In the genomic region with DNA sequence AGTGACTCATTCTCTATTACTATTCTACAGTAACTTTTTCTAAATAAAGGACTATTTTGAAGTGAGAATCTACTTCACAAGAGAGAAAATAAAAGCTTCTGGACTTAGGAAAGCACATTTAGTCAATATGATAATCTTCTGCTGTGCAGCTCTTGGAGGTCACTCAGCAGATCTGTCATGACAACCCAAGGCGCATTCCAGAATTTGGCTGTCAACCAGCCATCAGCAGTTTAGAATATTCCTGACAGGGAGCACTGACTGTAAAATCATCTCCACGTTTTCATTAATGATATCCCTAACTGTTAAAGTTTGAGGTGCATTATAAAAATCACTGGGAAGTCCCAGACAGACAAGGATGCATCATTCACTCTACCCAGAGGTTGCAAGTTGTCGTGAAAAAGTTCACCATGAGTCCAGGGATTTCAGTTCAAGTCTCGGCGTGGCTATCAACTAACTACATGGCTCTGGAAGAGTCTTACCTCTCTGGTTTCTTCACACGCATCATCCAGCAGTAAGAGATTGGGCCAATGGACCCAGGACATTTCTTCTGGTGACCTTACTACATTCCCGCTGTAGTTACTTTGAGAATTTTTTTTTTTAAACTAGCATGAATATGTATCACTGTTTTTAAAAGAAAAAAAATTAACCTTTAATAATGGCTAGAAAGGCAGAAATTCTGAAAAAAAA, we compare ENCODE assay signal across 30 cellular contexts.
"Had no signal": no experiment of that assay in that cellular context is flagged by ENCODE, and none has a peak within 500 bp of the region (broad histone marks: within the 10 kb centered on the region; RNA-seq: fewer than 3 reads in every experiment).

No MANE protein-coding gene starts in this region.

- H3K4me1 Mint-ChIP-seq: activated CD4-positive, alpha-beta T cell treated with anti-CD3 and anti-CD28 coated beads, Interleukin-2, amount 10 ng/mL, durations not matched to agents 24 days and 14 days; activated naive CD4-positive, alpha-beta T cell treated with anti-CD3 and anti-CD28 coated beads, Interleukin-2, amount 10 ng/mL, durations not matched to agents 7 days and 5 days; activated naive CD8-positive, alpha-beta T cell treated with anti-CD3 and anti-CD28 coated beads, Interleukin-2, amount 10 ng/mL, durations not matched to agents 7 days and 5 days; nephron; stimulated activated naive B cell treated with anti-CD40 and anti-IgM and Interleukin-4, amounts not matched to agents 10 μg/mL and 1 μg/mL and 100 μg/mL, for 72 hours had no signal

- H3K4me1 ChIP-seq: left ventricle myocardium inferior, parathyroid adenoma, psoas muscle, stomach, upper lobe of right lung had no signal

- H3K4me2 ChIP-seq: hepatocyte had no signal

- H3K27me3 ChIP-seq: gastroesophageal sphincter, hepatocyte, neutrophil, stomach, thyroid gland, upper lobe of right lung had no signal

- H3K9me3 ChIP-seq: gastroesophageal sphincter, left ventricle myocardium inferior, mucosa of descending colon, neutrophil, psoas muscle, stomach, thyroid gland, upper lobe of right lung had no signal

- H3K36me3 Mint-ChIP-seq: activated CD4-positive, alpha-beta memory T cell treated with anti-CD3 and anti-CD28 coated beads for 36 hours; activated naive CD4-positive, alpha-beta T cell treated with anti-CD3 and anti-CD28 coated beads, Interleukin-2, amount 10 ng/mL, durations not matched to agents 7 days and 5 days; activated naive CD8-positive, alpha-beta T cell treated with anti-CD3 and anti-CD28 coated beads, Interleukin-2, amount 10 ng/mL, durations not matched to agents 7 days and 5 days; stimulated activated naive B cell treated with anti-CD40 and anti-IgM and Interleukin-4, amounts not matched to agents 10 μg/mL and 1 μg/mL and 100 μg/mL, for 72 hours had no signal

- H3K36me3 ChIP-seq: gastroesophageal sphincter, left ventricle myocardium inferior, neutrophil, stomach, thyroid gland, upper lobe of right lung, WERI-Rb-1 had no signal

- H3K79me2 ChIP-seq: hepatocyte, parathyroid adenoma had no signal

- ATAC-seq: gastroesophageal sphincter; mucosa of descending colon; psoas muscle; stimulated activated naive B cell treated with anti-CD40 and anti-IgM and Interleukin-4, amounts not matched to agents 10 μg/mL and 1 μg/mL and 100 μg/mL, for 72 hours; upper lobe of right lung had no signal

- H3K9me3 Mint-ChIP-seq: activated CD4-positive, alpha-beta memory T cell treated with anti-CD3 and anti-CD28 coated beads for 36 hours; activated CD4-positive, alpha-beta T cell treated with anti-CD3 and anti-CD28 coated beads, Interleukin-2, amount 10 ng/mL, durations not matched to agents 24 days and 14 days; activated naive CD4-positive, alpha-beta T cell treated with anti-CD3 and anti-CD28 coated beads, Interleukin-2, amount 10 ng/mL, durations not matched to agents 7 days and 5 days; activated naive CD8-positive, alpha-beta T cell treated with anti-CD3 and anti-CD28 coated beads, Interleukin-2, amount 10 ng/mL, durations not matched to agents 7 days and 5 days; dendritic cell treated with granulocyte-macrophage colony-stimulating factor and Interleukin-4, amounts not matched to agents 40 ng/mL and 50 ng/mL, for 4 days; nephron; stimulated activated naive B cell treated with anti-CD40 and anti-IgM and Interleukin-4, amounts not matched to agents 10 μg/mL and 1 μg/mL and 100 μg/mL, for 72 hours had no signal

- H2AFZ ChIP-seq: hepatocyte, parathyroid adenoma had no signal

- H3K27me3 Mint-ChIP-seq: activated CD4-positive, alpha-beta memory T cell treated with anti-CD3 and anti-CD28 coated beads for 36 hours; activated CD4-positive, alpha-beta T cell treated with anti-CD3 and anti-CD28 coated beads, Interleukin-2, amount 10 ng/mL, durations not matched to agents 24 days and 14 days; activated naive CD4-positive, alpha-beta T cell treated with anti-CD3 and anti-CD28 coated beads, Interleukin-2, amount 10 ng/mL, durations not matched to agents 7 days and 5 days; activated naive CD8-positive, alpha-beta T cell treated with anti-CD3 and anti-CD28 coated beads, Interleukin-2, amount 10 ng/mL, durations not matched to agents 7 days and 5 days; dendritic cell treated with granulocyte-macrophage colony-stimulating factor and Interleukin-4, amounts not matched to agents 40 ng/mL and 50 ng/mL, for 4 days; stimulated activated naive B cell treated with anti-CD40 and anti-IgM and Interleukin-4, amounts not matched to agents 10 μg/mL and 1 μg/mL and 100 μg/mL, for 72 hours had no signal

- H3K4me3 ChIP-seq: gastroesophageal sphincter, hepatocyte, left ventricle myocardium inferior, lung, mucosa of descending colon, psoas muscle, stomach, thyroid gland, upper lobe of right lung had no signal

- H3K4me3 Mint-ChIP-seq: activated CD4-positive, alpha-beta memory T cell treated with anti-CD3 and anti-CD28 coated beads for 36 hours; activated CD4-positive, alpha-beta T cell treated with anti-CD3 and anti-CD28 coated beads, Interleukin-2, amount 10 ng/mL, durations not matched to agents 24 days and 14 days; activated naive CD4-positive, alpha-beta T cell treated with anti-CD3 and anti-CD28 coated beads, Interleukin-2, amount 10 ng/mL, durations not matched to agents 7 days and 5 days; activated naive CD8-positive, alpha-beta T cell treated with anti-CD3 and anti-CD28 coated beads, Interleukin-2, amount 10 ng/mL, durations not matched to agents 7 days and 5 days; dendritic cell treated with granulocyte-macrophage colony-stimulating factor and Interleukin-4, amounts not matched to agents 40 ng/mL and 50 ng/mL, for 4 days; nephron; stimulated activated naive B cell treated with anti-CD40 and anti-IgM and Interleukin-4, amounts not matched to agents 10 μg/mL and 1 μg/mL and 100 μg/mL, for 72 hours had no signal

- H3K9ac ChIP-seq: parathyroid adenoma had no signal

- DNase-seq: activated CD4-positive, alpha-beta memory T cell treated with anti-CD3 and anti-CD28 coated beads for 36 hours; activated CD4-positive, alpha-beta T cell treated with anti-CD3 and anti-CD28 coated beads, Interleukin-2, amount 10 ng/mL, durations not matched to agents 24 days and 14 days; activated CD4-positive, CD25-positive, alpha-beta regulatory T cell treated with anti-CD3 and anti-CD28 coated beads, Interleukin-2, amount 50 U/mL, for 72 hours; activated CD8-positive, alpha-beta memory T cell treated with anti-CD3 and anti-CD28 coated beads, Interleukin-2, amount 50 U/mL, for 4 hours; activated gamma-delta T cell; activated naive CD4-positive, alpha-beta T cell treated with anti-CD3 and anti-CD28 coated beads, Interleukin-2, amount 10 ng/mL, durations not matched to agents 7 days and 5 days; activated naive CD8-positive, alpha-beta T cell treated with anti-CD3 and anti-CD28 coated beads, Interleukin-2, amount 10 ng/mL, durations not matched to agents 7 days and 5 days; activated T-cell treated with anti-CD3 and anti-CD28 coated beads, Interleukin-2, amount 50 U/mL, for 1 hour; amniotic stem cell; caudate nucleus; effector CD8-positive, alpha-beta T cell; islet precursor cell; left ventricle myocardium inferior; mucosa of descending colon; psoas muscle; stimulated activated CD4-positive, alpha-beta T cell treated with anti-CD3 and anti-CD28 coated beads, Interleukin-15, amount 100 ng/mL, for 24 hours; stimulated activated CD4-positive, alpha-beta T cell treated with anti-CD3 and anti-CD28 coated beads, Interleukin-2, amount 100 ng/mL, for 24 hours; stimulated activated naive B cell treated with anti-CD40 and anti-IgM and Interleukin-4, amounts not matched to agents 10 μg/mL and 1 μg/mL and 100 μg/mL, for 72 hours; stomach; thyroid gland; upper lobe of right lung; WERI-Rb-1 had no signal

- H3K27ac ChIP-seq: epithelial cell of prostate, gastroesophageal sphincter, hepatocyte, left ventricle myocardium inferior, neutrophil, parathyroid adenoma, psoas muscle, stomach, thyroid gland, upper lobe of right lung, WERI-Rb-1 had no signal

- H3K27ac Mint-ChIP-seq: activated CD4-positive, alpha-beta memory T cell treated with anti-CD3 and anti-CD28 coated beads for 36 hours; activated CD4-positive, alpha-beta T cell treated with anti-CD3 and anti-CD28 coated beads, Interleukin-2, amount 10 ng/mL, durations not matched to agents 24 days and 14 days; activated naive CD4-positive, alpha-beta T cell treated with anti-CD3 and anti-CD28 coated beads, Interleukin-2, amount 10 ng/mL, durations not matched to agents 7 days and 5 days; activated naive CD8-positive, alpha-beta T cell treated with anti-CD3 and anti-CD28 coated beads, Interleukin-2, amount 10 ng/mL, durations not matched to agents 7 days and 5 days; dendritic cell treated with granulocyte-macrophage colony-stimulating factor and Interleukin-4, amounts not matched to agents 40 ng/mL and 50 ng/mL, for 4 days; nephron; stimulated activated naive B cell treated with anti-CD40 and anti-IgM and Interleukin-4, amounts not matched to agents 10 μg/mL and 1 μg/mL and 100 μg/mL, for 72 hours had no signal
